In the genomic region with DNA sequence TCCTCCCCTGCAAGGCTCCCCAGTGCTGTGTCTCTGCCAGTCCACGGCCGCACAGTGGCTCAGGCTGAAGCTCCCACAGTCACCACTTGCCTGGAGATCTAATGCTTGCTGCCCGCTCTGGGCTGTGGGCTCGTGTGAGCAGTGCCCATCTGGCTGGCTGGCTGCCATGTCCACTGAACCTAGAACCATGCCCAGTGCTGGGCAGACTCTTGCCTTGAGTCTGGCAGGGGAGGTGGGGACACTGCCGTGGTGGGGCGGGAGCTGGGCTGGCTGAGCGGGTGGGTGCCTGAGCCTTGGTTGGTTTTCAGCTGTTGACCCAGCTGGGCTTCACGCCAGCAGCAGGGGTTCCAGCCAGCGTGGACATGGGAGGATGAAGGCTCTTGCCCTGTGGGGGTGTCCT, we compare ENCODE assay signal across 22 cellular contexts. TPM values are rescaled to one million over a fixed set of nuclear protein-coding genes. Genes with fewer than 3 reads are reported as not detected.
DNase-seq lines count a peak whose midpoint lies in the region; ATAC-seq lines count a peak whose summit lies in the region.
"Had no signal": no experiment of that assay in that cellular context is flagged by ENCODE, and none has a peak within 500 bp of the region (broad histone marks: within the 10 kb centered on the region; RNA-seq: fewer than 3 reads in every experiment).

No MANE protein-coding gene starts in this region.

- H3K27ac ChIP-seq in substantia nigra (ENCODE audit: low read depth, low read length, poor library complexity, severe bottlenecking): no peak overlapping the region
- H3K27ac ChIP-seq: HL-60 had no signal

- DNase-seq in D341Med (ENCODE audit: low spot score): peak; percentile 65
- DNase-seq in anterior cingulate cortex (lab: John Stamatoyannopoulos, UW): peak in 43 of 58 donors; percentile 6 to 75 (median 32)
- no peak for DNase-seq in left lobe of liver (ENCODE audit: low spot score)
- peak in 34 of 49 donors; percentile 7 to 93 (median 36) for DNase-seq in substantia nigra (lab: John Stamatoyannopoulos, UW)
- no peak for DNase-seq in NCI-H1092 treated with DMSO at 0.1 percent for 48 hours (lab: John Stamatoyannopoulos, UW)
- DNase-seq in NCI-H526 treated with DMSO at 0.1 percent for 48 hours (lab: John Stamatoyannopoulos, UW): no peak
- DNase-seq in activated effector memory CD4-positive, alpha-beta T cell treated with anti-CD3 and anti-CD28 coated beads, Interleukin-2, amount 50 U/mL, for 16 hours: no peak
- DNase-seq: Calu3; CD8-positive, alpha-beta T cell; DMS79; H7; IMR-90; NCI-H1417 treated with DMSO at 0.1 percent for 48 hours; NCI-H187 treated with DMSO at 0.1 percent for 48 hours; NCI-H226; PC-3; RPMI8226; SHP77 treated with DMSO at 0.1 percent for 48 hours had no signal

- peak; percentile 9 for ATAC-seq in left lobe of liver
- ATAC-seq: CD8-positive, alpha-beta T cell; PC-3 had no signal

RNA-seq across cellular contexts. Expression of a gene that starts 52.3 kb away (rescaled TPM):
- 6.2 TPM for total RNA-seq in left lobe of liver

RNA-seq across cellular contexts. Expression of a gene that starts 55.4 kb away (rescaled TPM):
- total RNA-seq in left lobe of liver: not detected
- total RNA-seq: B cell; Calu3; CD8-positive, alpha-beta T cell; H7; HT1080; M059J had no signal

Comparison
In these comparisons a context has a peak if more than half of its experiments do, and no peak if none do; other contexts are left out.
1. DNase-seq: peak in D341Med (single experiment), anterior cingulate cortex (43 of 58) and substantia nigra (34 of 49); none in left lobe of liver (single experiment), NCI-H1092 treated with DMSO at 0.1 percent for 48 hours (single experiment), NCI-H526 treated with DMSO at 0.1 percent for 48 hours (single experiment) and activated effector memory CD4-positive, alpha-beta T cell treated with anti-CD3 and anti-CD28 coated beads, Interleukin-2, amount 50 U/mL, for 16 hours (single experiment).